Comparison of ENCODE assay signal across 15 cellular contexts in genomic region chr3:65521032-65521431, GRCh38.
"Had no signal": no experiment of that assay in that cellular context is flagged by ENCODE, and none has a peak within 500 bp of the region (broad histone marks: within the 10 kb centered on the region; RNA-seq: fewer than 3 reads in every experiment).

No MANE protein-coding gene starts in this region.

- FAIRE-seq: colon, frontal cortex, kidney had no signal

- DNase-seq: dorsolateral prefrontal cortex; effector CD4-positive, alpha-beta T cell; head of caudate nucleus; kidney; left lung; naive thymus-derived CD4-positive, alpha-beta T cell; stimulated activated CD4-positive, alpha-beta T cell treated with anti-CD3 and anti-CD28 coated beads, Interleukin-2, amount 100 ng/mL, for 24 hours; stimulated activated CD4-positive, alpha-beta T cell treated with anti-CD3 and anti-CD28 coated beads, Interleukin-4, amount 100 ng/mL, for 24 hours; stimulated activated naive CD4-positive, alpha-beta T cell treated with Interleukin-2 at 50 U/mL for 16 hours; stomach; tibial artery had no signal

- ATAC-seq: left lung; naive thymus-derived CD4-positive, alpha-beta T cell; sciatic nerve; stimulated activated effector memory CD8-positive, alpha-beta T cell treated with anti-CD3 and anti-CD28 coated beads, Interleukin-12 subunit alpha, Interleukin-12 subunit beta, amount 100 ng/mL, for 72 hours had no signal
